1 cellular context compared by ENCODE assay signal in the genomic region with DNA sequence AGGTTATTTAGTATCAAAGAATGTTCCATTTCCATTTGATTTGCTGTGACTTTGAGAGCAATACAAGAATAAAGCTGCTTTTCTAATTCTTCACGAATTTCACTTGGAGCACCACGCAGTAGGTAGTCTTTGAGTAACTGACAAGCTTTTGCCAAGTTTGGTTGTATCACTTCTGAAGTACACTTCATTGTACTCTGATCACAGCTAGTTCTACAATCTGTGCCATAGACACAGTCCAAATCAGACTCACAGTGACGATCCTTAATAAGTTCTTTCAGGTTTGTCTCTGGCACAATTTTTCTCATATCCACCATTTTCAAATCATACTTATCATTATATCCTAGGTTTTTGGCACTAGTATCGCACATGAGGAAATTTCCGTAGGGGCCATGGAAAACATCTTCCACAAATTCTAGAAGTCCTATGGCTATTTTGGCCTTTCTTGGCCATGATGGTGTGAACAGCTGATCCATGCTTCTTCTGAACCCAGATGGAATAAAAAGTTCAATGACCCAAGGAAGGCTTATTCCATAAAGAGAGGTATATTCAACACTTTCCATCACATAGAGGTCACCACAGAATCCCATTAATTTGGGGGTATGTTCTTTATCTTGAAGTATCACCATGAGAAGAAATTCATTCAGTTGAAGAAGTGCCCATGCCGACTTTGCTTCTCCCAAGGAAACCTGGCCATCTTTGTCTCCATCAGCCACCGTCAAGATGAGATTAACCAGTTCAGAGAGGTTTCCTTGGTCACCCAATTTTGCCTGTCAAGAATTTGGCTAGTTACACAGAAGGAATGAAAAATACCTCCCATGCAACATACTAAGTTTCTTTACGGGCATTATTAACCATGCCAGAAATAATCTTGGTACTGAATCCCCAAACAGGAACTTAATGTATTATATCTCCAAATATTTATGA.
TF ChIP-seq lines count a peak whose summit lies in the region.

No MANE protein-coding gene starts in this region.

TF ChIP-seq in HepG2, 621 proteins besides CTCF, POLR2A, EP300 and RAD21:
- TF ChIP-seq RBFOX2 (IDR thresholded peaks at IDR 0.05; ENCODE audit: low read depth, low read length): 0 out of 2 replicates have a peak, but pooled peaks have one; percentile 3
- TF ChIP-seq RBM22 (optimal IDR thresholded peaks at IDR 0.05; ENCODE audit: low read length): peak; percentile 69
- TF ChIP-seq AGO2 (optimal IDR thresholded peaks at IDR 0.05; ENCODE audit: low read depth, low read length): peak; percentile 31
- no peak for TF ChIP-seq ZNF619 (CRISPR knock-in tag; IDR thresholded peaks at IDR 0.05)
- peak; percentile 63 for TF ChIP-seq POLR2G (IDR thresholded peaks at IDR 0.05; ENCODE audit: low read depth, low read length)
- no peak for TF ChIP-seq NR2C2 (CRISPR knock-in tag; IDR thresholded peaks at IDR 0.05; ENCODE audit: borderline replicate concordance)
